Comparison of ENCODE assay signal across 23 cellular contexts in genomic region chr19:9741476-9742171, GRCh38.
"Had no signal": no experiment of that assay in that cellular context is flagged by ENCODE, and none has a peak within 500 bp of the region (broad histone marks: within the 10 kb centered on the region; RNA-seq: fewer than 3 reads in every experiment).

No MANE protein-coding gene starts in this region.

- DNase-seq: activated CD4-positive, alpha-beta memory T cell treated with anti-CD3 and anti-CD28 coated beads, Interleukin-2, amount 10 ng/mL, durations not matched to agents 7 days and 5 days; activated CD4-positive, alpha-beta T cell treated with anti-CD3 and anti-CD28 coated beads for 36 hours; activated gamma-delta T cell; activated T-cell treated with anti-CD3 and anti-CD28 coated beads, Interleukin-2, amount 50 U/mL, for 4 hours; amniotic stem cell; body of pancreas; left ventricle myocardium inferior; mesenchymal stem cell; posterior cingulate gyrus; stimulated activated CD4-positive, alpha-beta T cell treated with anti-CD3 and anti-CD28 coated beads, Interleukin-15, amount 100 ng/mL, for 24 hours; stimulated activated CD4-positive, alpha-beta T cell treated with anti-CD3 and anti-CD28 coated beads, Interleukin-4, amount 100 ng/mL, for 24 hours; stimulated activated naive CD4-positive, alpha-beta T cell; T-helper 17 cell; tibial artery had no signal

- H3K36me3 Mint-ChIP-seq: natural killer cell treated with Interleukin-12 subunit alpha and Interleukin-12 subunit beta and Interleukin-15 and Interleukin-18, amount 100 ng/mL, for 72 hours had no signal

- H3K4me2 ChIP-seq: hepatocyte had no signal

- H3K27me3 Mint-ChIP-seq: activated CD4-positive, alpha-beta memory T cell treated with anti-CD3 and anti-CD28 coated beads, Interleukin-2, amount 10 ng/mL, durations not matched to agents 7 days and 5 days; activated CD4-positive, alpha-beta T cell treated with anti-CD3 and anti-CD28 coated beads for 36 hours; activated naive CD8-positive, alpha-beta T cell; central memory CD8-positive, alpha-beta T cell; natural killer cell treated with Interleukin-12 subunit alpha and Interleukin-12 subunit beta and Interleukin-15 and Interleukin-18, amount 100 ng/mL, for 72 hours; T-helper 17 cell had no signal

- H3K9me3 ChIP-seq: body of pancreas, left ventricle myocardium inferior, tibial artery, vagina had no signal

- H3K27me3 ChIP-seq: body of pancreas, hepatocyte, tibial artery, vagina had no signal

- H3K79me2 ChIP-seq: hepatocyte had no signal

- H2AFZ ChIP-seq: hepatocyte had no signal

- H3K27ac Mint-ChIP-seq: activated CD4-positive, alpha-beta memory T cell treated with anti-CD3 and anti-CD28 coated beads, Interleukin-2, amount 10 ng/mL, durations not matched to agents 7 days and 5 days; activated CD4-positive, alpha-beta T cell treated with anti-CD3 and anti-CD28 coated beads for 36 hours; activated naive CD8-positive, alpha-beta T cell; natural killer cell treated with Interleukin-12 subunit alpha and Interleukin-12 subunit beta and Interleukin-15 and Interleukin-18, amount 100 ng/mL, for 72 hours; T-helper 17 cell had no signal

- H3K27ac ChIP-seq: body of pancreas, coronary artery, hepatocyte, left ventricle myocardium inferior, skin epidermis, tibial artery, vagina had no signal

- H3K4me3 ChIP-seq: body of pancreas, coronary artery, hepatocyte, left ventricle myocardium inferior, skin epidermis, tibial artery, vagina had no signal

- H3K4me1 Mint-ChIP-seq: activated CD4-positive, alpha-beta memory T cell treated with anti-CD3 and anti-CD28 coated beads, Interleukin-2, amount 10 ng/mL, durations not matched to agents 7 days and 5 days; activated CD4-positive, alpha-beta T cell treated with anti-CD3 and anti-CD28 coated beads for 36 hours; central memory CD8-positive, alpha-beta T cell; T-helper 17 cell had no signal

- H3K9me3 Mint-ChIP-seq: central memory CD8-positive, alpha-beta T cell; natural killer cell treated with Interleukin-12 subunit alpha and Interleukin-12 subunit beta and Interleukin-15 and Interleukin-18, amount 100 ng/mL, for 72 hours had no signal

- H3K4me1 ChIP-seq: body of pancreas, left ventricle myocardium inferior, tibial artery, vagina had no signal

- ATAC-seq: activated CD4-positive, alpha-beta T cell treated with anti-CD3 and anti-CD28 coated beads for 36 hours; activated T-cell treated with anti-CD3 and anti-CD28 coated beads, Interleukin-2, amount 50 U/mL, for 4 hours; body of pancreas; natural killer cell treated with Interleukin-12 subunit alpha and Interleukin-12 subunit beta and Interleukin-15 and Interleukin-18, amount 100 ng/mL, for 72 hours; T-helper 17 cell had no signal

- H3K4me3 Mint-ChIP-seq: activated CD4-positive, alpha-beta memory T cell treated with anti-CD3 and anti-CD28 coated beads, Interleukin-2, amount 10 ng/mL, durations not matched to agents 7 days and 5 days; activated CD4-positive, alpha-beta T cell treated with anti-CD3 and anti-CD28 coated beads for 36 hours; activated naive CD8-positive, alpha-beta T cell; activated T-cell treated with anti-CD3 and anti-CD28 coated beads, Interleukin-2, amount 50 U/mL, for 4 hours; central memory CD8-positive, alpha-beta T cell; natural killer cell treated with Interleukin-12 subunit alpha and Interleukin-12 subunit beta and Interleukin-15 and Interleukin-18, amount 100 ng/mL, for 72 hours; T-helper 17 cell had no signal

- FAIRE-seq: endothelial cell of umbilical vein, keratinocyte had no signal
